ENCODE assay signal across 12 cellular contexts in genomic region chr3:169348981-169349942, GRCh38.
DNase-seq lines count a peak whose midpoint lies in the region; ATAC-seq and TF ChIP-seq lines count a peak whose summit lies in the region.
"Had no signal": no experiment of that assay in that cellular context is flagged by ENCODE, and none has a peak within 500 bp of the region (broad histone marks: within the 10 kb centered on the region; RNA-seq: fewer than 3 reads in every experiment).

No MANE protein-coding gene starts in this region.

- peak overlapping the region; percentile 41 for H2BK15ac ChIP-seq in mesendoderm (replicated peaks; ENCODE audit: low read depth)

- intact Hi-C loops in Caco-2 (cut with micrococcal nuclease; ENCODE audit: unreplicated experiment) (loop anchor here (5.0 kb wide), 1 partner anchor 132 kb away; no protein-coding TSS in a partner anchor), PC-3 (cut with micrococcal nuclease) (loop anchor here (2.0 to 10.0 kb wide), 8 partner anchors 20 to 474 kb away; partner anchors contain the start of gene MECOM), ovary (cut with DNase I) (no loop called here), tibial artery (cut with DNase I; ENCODE audit: low total_unique reads) (no loop called here)

- no peak for TF ChIP-seq CTCF in Caco-2 (IDR thresholded peaks at IDR 0.05; ENCODE audit: insufficient read depth in 1 of 2, low read depth in 1 of 2, low read length in 1 of 2, severe bottlenecking in 1 of 2, unreplicated experiment in 1 of 2)
- TF ChIP-seq CTCF in PC-3 (conservative IDR thresholded peaks at IDR 0.05; ENCODE audit: low read depth, low read length): no peak
- no peak for TF ChIP-seq CTCF in endodermal cell (conservative IDR thresholded peaks at IDR 0.05)
- no peak for TF ChIP-seq CTCF in ovary (IDR thresholded peaks at IDR 0.05)
- no peak for TF ChIP-seq CTCF in BE2C (IDR thresholded peaks at IDR 0.05; ENCODE audit: low read depth, low read length)
- no peak for TF ChIP-seq CTCF in tibial artery (IDR thresholded peaks at IDR 0.05)

- peaks cover 4% of the 10 kb centered on the region for H3F3A ChIP-seq in PC-3 (ENCODE audit: low read length, unreplicated experiment)

- H3K9ac ChIP-seq in PC-3 (ENCODE audit: low read length) (peak overlapping the region; percentile 71), endodermal cell (ENCODE audit: extremely low read depth, low read length, poor library complexity, severe bottlenecking) (no peak overlapping the region), mesendoderm (ENCODE audit: low read length) (no peak overlapping the region)

- H3K27me3 ChIP-seq in Caco-2 (replicated peaks; ENCODE audit: control insufficient read depth, insufficient read depth, low read length) (no peaks in the 10 kb centered on the region), PC-3 (ENCODE audit: low read length) (no peaks in the 10 kb centered on the region), endodermal cell (ENCODE audit: control insufficient read depth, insufficient read depth, low read length, poor library complexity, severe bottlenecking) (no peaks in the 10 kb centered on the region), mesendoderm (ENCODE audit: insufficient read depth, low read length, poor library complexity) (no peaks in the 10 kb centered on the region), ovary (no peaks in the 10 kb centered on the region), BE2C (no peaks in the 10 kb centered on the region; the same call in 1 of the 2 replicates), tibial artery (no peaks in the 10 kb centered on the region)

- no peak overlapping the region for H4K8ac ChIP-seq in mesendoderm (ENCODE audit: low read depth, low read length)

- peak overlapping the region; percentile 55 for H3K4me3 Mint-ChIP-seq in Caco-2 (ENCODE audit: unreplicated experiment)
- H3K4me3 Mint-ChIP-seq in endodermal cell: no peak overlapping the region
- H3K4me3 Mint-ChIP-seq: B cell had no signal

- H3K9me2 ChIP-seq in PC-3 (replicated peaks; ENCODE audit: low read length): no peaks in the 10 kb centered on the region

- H3K4ac ChIP-seq in mesendoderm (ENCODE audit: low read depth, low read length): no peak overlapping the region

- POLR2A ChIA-PET in Caco-2 (lab: Charles Lee) (no interaction called here), PC-3 (lab: Charles Lee; ENCODE audit: unreplicated experiment) (interaction anchor here (0.6 kb wide), 1 partner anchor 40 kb away, joined by 3 read pairs; no protein-coding TSS in a partner anchor)

- no peak for TF ChIP-seq EP300 in ovary (IDR thresholded peaks at IDR 0.05)

- H2BK5ac ChIP-seq in mesendoderm (ENCODE audit: low read length): no peak overlapping the region

- H3K4me3 ChIP-seq in Caco-2 (ENCODE audit: low read depth, low read length) (no peak overlapping the region), PC-3 (ENCODE audit: low read length) (peak overlapping the region; percentile 47), endodermal cell (ENCODE audit: low read length) (peak overlapping the region; percentile 33), mesendoderm (ENCODE audit: low read length) (no peak overlapping the region), ovary (no peak overlapping the region), BE2C (ENCODE audit: low read depth, low read length) (no peak overlapping the region), tibial artery (no peak overlapping the region)

- H3K4me1 Mint-ChIP-seq in Caco-2 (ENCODE audit: low read depth, unreplicated experiment) (peaks cover 4% of the 10 kb centered on the region), endodermal cell (peaks cover 63% of the 10 kb centered on the region)
- H3K4me1 Mint-ChIP-seq: B cell had no signal

- peak overlapping the region; percentile 46 for H2AFZ ChIP-seq in PC-3 (ENCODE audit: low read length)

- H3K27ac ChIP-seq in PC-3 (ENCODE audit: low read length): peak overlapping the region; percentile 89
- no peak overlapping the region for H3K27ac ChIP-seq in endodermal cell (ENCODE audit: low read depth, low read length)
- no peak overlapping the region for H3K27ac ChIP-seq in mesendoderm (ENCODE audit: low read depth, low read length)
- no peak overlapping the region for H3K27ac ChIP-seq in ovary
- no peak overlapping the region for H3K27ac ChIP-seq in tibial artery

- CTCF ChIA-PET in Caco-2 (lab: Charles Lee) (interaction anchor here (0.6 kb wide), 2 partner anchors 28 to 62 kb away, joined by 6 to 9 read pairs; no protein-coding TSS in a partner anchor), PC-3 (lab: Charles Lee) (interaction anchor here (0.6 kb wide), 1 partner anchor 9 kb away, joined by 4 read pairs; no protein-coding TSS in a partner anchor)

- H3K27ac Mint-ChIP-seq in Caco-2 (ENCODE audit: unreplicated experiment) (peak overlapping the region; percentile 39), endodermal cell (no peak overlapping the region)
- H3K27ac Mint-ChIP-seq: B cell had no signal

- no peaks in the 10 kb centered on the region for H3K79me1 ChIP-seq in mesendoderm (ENCODE audit: low read length)

- no peaks in the 10 kb centered on the region for H3K36me3 ChIP-seq in Caco-2 (ENCODE audit: control insufficient read depth, insufficient read depth, low read length)
- H3K36me3 ChIP-seq in PC-3 (ENCODE audit: low read depth, low read length): no peaks in the 10 kb centered on the region
- no peaks in the 10 kb centered on the region for H3K36me3 ChIP-seq in endodermal cell (ENCODE audit: control insufficient read depth, insufficient read depth, low read length)
- no peaks in the 10 kb centered on the region for H3K36me3 ChIP-seq in mesendoderm (ENCODE audit: control insufficient read depth, insufficient read depth, low read length)
- no peaks in the 10 kb centered on the region for H3K36me3 ChIP-seq in ovary
- H3K36me3 ChIP-seq in BE2C: no peaks in the 10 kb centered on the region
- no peaks in the 10 kb centered on the region for H3K36me3 ChIP-seq in tibial artery

- H3K79me2 ChIP-seq in PC-3 (ENCODE audit: low read length) (no peaks in the 10 kb centered on the region), mesendoderm (ENCODE audit: control insufficient read depth, insufficient read depth, low read length) (no peaks in the 10 kb centered on the region)

- 75 to 84% methylated on average over 5 to 10 of the region's 10 CpGs for WGBS in endodermal cell (ENCODE audit: insufficient coverage in 1 of 2, insufficient read length in 1 of 2), 2 experiments
- WGBS in mesendoderm (ENCODE audit: extremely low coverage, insufficient coverage, low lambda C conversion rate): no CpG with 5 or more reads among the region's 10 CpGs
- 44 to 51% (median 46%) methylated on average over 10 of the region's 10 CpGs for WGBS in ovary, 3 donors

- H3K36me3 Mint-ChIP-seq in Caco-2 (ENCODE audit: insufficient read depth, unreplicated experiment) (no peaks in the 10 kb centered on the region), endodermal cell (ENCODE audit: low read depth) (no peaks in the 10 kb centered on the region)

- H3K9me3 Mint-ChIP-seq in Caco-2 (ENCODE audit: unreplicated experiment) (no peaks in the 10 kb centered on the region), endodermal cell (no peaks in the 10 kb centered on the region)

- no peak for DNase-seq in Caco-2
- peak; percentile 97 for DNase-seq in PC-3
- peak; percentile 55 for DNase-seq in endodermal cell
- DNase-seq in mesendoderm: peak; percentile 74
- DNase-seq in HUDEP-2 (lab: John Stamatoyannopoulos, UW; ENCODE audit: unreplicated experiment in 76 of 76): no peak
- no peak for DNase-seq in ovary
- DNase-seq in BE2C: no peak
- DNase-seq in tibial artery: no peak
- DNase-seq: amygdala, NCI-H2081, T1000 had no signal

- H3K4me2 ChIP-seq in PC-3 (ENCODE audit: low read length) (peak overlapping the region; percentile 72), mesendoderm (ENCODE audit: low read length) (no peak overlapping the region)

- BruUV-seq in Caco-2 (replicated peaks; lab: Mats Ljungman, UMichigan): no TSS peak
- TSS peak; percentile 56 for BruUV-seq in PC-3 (replicated peaks; lab: Mats Ljungman, UMichigan)

- ATAC-seq in PC-3: peak; percentile 85

- peak overlapping the region; percentile 10 for H3K56ac ChIP-seq in mesendoderm (ENCODE audit: low read length)

- no peak overlapping the region for H3K23ac ChIP-seq in mesendoderm (ENCODE audit: low read length)

- H3K18ac ChIP-seq in mesendoderm (ENCODE audit: low read length): no peak overlapping the region

- TF ChIP-seq POLR2A in ovary (IDR thresholded peaks at IDR 0.05): no peak

- H2AK5ac ChIP-seq in mesendoderm (ENCODE audit: low read length): no peak overlapping the region

- no peak overlapping the region for H2BK120ac ChIP-seq in mesendoderm (ENCODE audit: low read depth, low read length)

- no peaks in the 10 kb centered on the region for H3K27me3 Mint-ChIP-seq in Caco-2 (ENCODE audit: insufficient read depth, unreplicated experiment)
- peaks cover 9% of the 10 kb centered on the region for H3K27me3 Mint-ChIP-seq in endodermal cell (ENCODE audit: insufficient read depth)

- H4K5ac ChIP-seq in mesendoderm (ENCODE audit: low read length): no peak overlapping the region

- H3K4me1 ChIP-seq in Caco-2 (peaks cover 18% of the 10 kb centered on the region), PC-3 (ENCODE audit: insufficient read depth, low read length) (peaks cover 50% of the 10 kb centered on the region), endodermal cell (ENCODE audit: control insufficient read depth, insufficient read depth, low read length) (peaks cover 5% of the 10 kb centered on the region), mesendoderm (ENCODE audit: control insufficient read depth, low read depth, low read length) (peaks cover 15% of the 10 kb centered on the region), ovary (ENCODE audit: insufficient read depth) (no peaks in the 10 kb centered on the region), BE2C (peaks cover 22% of the 10 kb centered on the region), tibial artery (no peaks in the 10 kb centered on the region)

- no peaks in the 10 kb centered on the region for H4K20me1 ChIP-seq in PC-3 (ENCODE audit: low read length)

- H3K9me3 ChIP-seq in Caco-2 (no peaks in the 10 kb centered on the region), PC-3 (ENCODE audit: low read length) (no peaks in the 10 kb centered on the region), endodermal cell (ENCODE audit: control insufficient read depth, low read length) (no peaks in the 10 kb centered on the region), ovary (no peaks in the 10 kb centered on the region), BE2C (no peaks in the 10 kb centered on the region), tibial artery (no peaks in the 10 kb centered on the region)

Comparison
In these comparisons a context has a peak if more than half of its experiments do, and no peak if none do; other contexts are left out.
1. DNase-seq: peak in PC-3 (single experiment), endodermal cell (single experiment) and mesendoderm (single experiment); none in Caco-2 (0 of 2), HUDEP-2 (0 of 76), ovary (0 of 5), BE2C (single experiment) and tibial artery (0 of 2).
2. H3K4me3 ChIP-seq: peak in PC-3 (single experiment) and endodermal cell (single experiment); none in Caco-2 (single experiment), mesendoderm (single experiment), ovary (single experiment), BE2C (single experiment) and tibial artery (0 of 2).
3. intact Hi-C loops: an anchor here in Caco-2 (5.0 kb wide) and PC-3 (2.0 to 10.0 kb wide); none called in ovary and tibial artery.